Comparison of ENCODE assay signal across 14 cellular contexts in the genomic region with DNA sequence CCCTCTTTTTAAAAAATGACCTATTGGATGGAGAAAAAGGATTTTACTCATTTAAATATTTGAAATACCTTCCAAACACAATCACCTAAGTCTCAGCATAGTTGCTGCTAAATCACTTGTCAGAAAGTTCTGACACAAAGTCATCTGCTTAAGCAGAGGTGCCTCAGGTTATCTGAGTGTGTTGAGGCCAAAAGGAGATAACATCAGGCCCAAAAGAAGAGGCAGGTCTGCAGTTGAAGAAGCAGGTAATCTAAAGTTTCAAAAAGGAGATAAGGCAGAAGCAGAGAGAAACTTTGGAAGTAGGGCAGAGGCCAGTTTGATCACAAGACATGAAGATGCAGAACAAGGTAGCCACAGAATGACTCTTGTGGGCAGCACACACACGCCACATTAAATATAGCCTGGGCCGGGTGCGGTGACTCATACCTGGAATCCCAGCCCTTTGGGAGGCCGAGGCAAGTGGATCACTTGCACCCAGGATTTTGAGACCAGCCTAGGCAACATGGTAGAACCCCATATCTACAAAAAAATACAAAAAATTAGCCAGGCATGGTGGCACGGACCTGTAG.
A peak's percentile ranks its signal among the peaks of the same experiment; 100 is the strongest.
DNase-seq lines count a peak whose midpoint lies in the region; ATAC-seq and TF ChIP-seq lines count a peak whose summit lies in the region.
"Had no signal": no experiment of that assay in that cellular context is flagged by ENCODE, and none has a peak within 500 bp of the region (broad histone marks: within the 10 kb centered on the region; RNA-seq: fewer than 3 reads in every experiment).

No MANE protein-coding gene starts in this region.

- no peaks in the 10 kb centered on the region for H3K79me2 ChIP-seq in smooth muscle cell (ENCODE audit: low read depth)

- H2AFZ ChIP-seq in smooth muscle cell (ENCODE audit: low read depth): no peak overlapping the region
- H2AFZ ChIP-seq: neural progenitor cell had no signal

- DNase-seq in SW480 (ENCODE audit: low spot score) (peak; percentile 33), NCI-H1417 (lab: John Stamatoyannopoulos, UW) (no peak), smooth muscle cell (lab: John Stamatoyannopoulos, UW; ENCODE audit: unreplicated experiment) (no peak), spleen (no peak), RPMI8226 (no peak)
- DNase-seq: activated CD4-positive, alpha-beta T cell treated with anti-CD3 and anti-CD28 coated beads for 4 hours; heart right ventricle; NCI-H187 treated with DMSO at 0.1 percent for 48 hours; NCI-H526; T1000 had no signal

- intact Hi-C loops in spleen (cut with DNase I; ENCODE audit: low total_unique reads): no loop called here

- H3K27ac ChIP-seq in smooth muscle cell (ENCODE audit: low read depth) (no peak overlapping the region), spleen (no peak overlapping the region)
- H3K27ac ChIP-seq: heart right ventricle, neural progenitor cell had no signal

- TF ChIP-seq CTCF in smooth muscle cell (IDR thresholded peaks at IDR 0.05; ENCODE audit: borderline replicate concordance, insufficient read depth, poor library complexity, severe bottlenecking) (no peak), spleen (IDR thresholded peaks at IDR 0.05 in 8 of 11, conservative IDR thresholded peaks at IDR 0.05 in 3 of 11) (no peak)

- no peak overlapping the region for H3K4me2 ChIP-seq in smooth muscle cell
- H3K4me2 ChIP-seq: neural progenitor cell had no signal

- no peak overlapping the region for H3K9ac ChIP-seq in smooth muscle cell (ENCODE audit: low read depth)
- H3K9ac ChIP-seq: neural progenitor cell had no signal

- H4K20me1 ChIP-seq in smooth muscle cell (ENCODE audit: low read depth): no peaks in the 10 kb centered on the region

- H3K9me3 ChIP-seq in smooth muscle cell (replicated peaks; ENCODE audit: low read depth) (no peaks in the 10 kb centered on the region), spleen (no peaks in the 10 kb centered on the region)
- H3K9me3 ChIP-seq: heart right ventricle had no signal

- H3K4me1 ChIP-seq in smooth muscle cell (ENCODE audit: low read depth) (no peaks in the 10 kb centered on the region), spleen (no peaks in the 10 kb centered on the region)
- H3K4me1 ChIP-seq: heart right ventricle had no signal

- H3K36me3 ChIP-seq in smooth muscle cell (ENCODE audit: low read depth) (no peaks in the 10 kb centered on the region), spleen (no peaks in the 10 kb centered on the region)
- H3K36me3 ChIP-seq: heart right ventricle, neural progenitor cell had no signal

- ATAC-seq in GM18517 (IDR thresholded peaks at IDR 0.05; ENCODE audit: unreplicated experiment) (peak; percentile 75), GM21515 (IDR thresholded peaks at IDR 0.05; ENCODE audit: unreplicated experiment) (peak; percentile 73), HG03064 (IDR thresholded peaks at IDR 0.05; ENCODE audit: low read depth, unreplicated experiment) (peak; percentile 72)
- ATAC-seq: heart right ventricle had no signal

- no peaks in the 10 kb centered on the region for H3F3A ChIP-seq in smooth muscle cell (ENCODE audit: low read depth)

- no peak overlapping the region for H3K4me3 ChIP-seq in smooth muscle cell
- H3K4me3 ChIP-seq in spleen: no peak overlapping the region
- H3K4me3 ChIP-seq: heart right ventricle, neural progenitor cell had no signal

- no peaks in the 10 kb centered on the region for H3K27me3 ChIP-seq in smooth muscle cell (ENCODE audit: low read depth)
- H3K27me3 ChIP-seq in spleen (replicated peaks in 1 of 7): no peaks in the 10 kb centered on the region
- H3K27me3 ChIP-seq: heart right ventricle, neural progenitor cell had no signal

- 66% methylated on average over 5 of the region's 5 CpGs for whole genome bisulfite sequencing in smooth muscle cell (ENCODE audit: low lambda C conversion rate)
- WGBS in spleen, 5 donors: 75 to 89% (median 87%) methylated on average over 5 of the region's 5 CpGs

- no peak for TF ChIP-seq POLR2A in spleen (IDR thresholded peaks at IDR 0.05)
